ENCODE assay signal across 1 cellular context in the genomic region with DNA sequence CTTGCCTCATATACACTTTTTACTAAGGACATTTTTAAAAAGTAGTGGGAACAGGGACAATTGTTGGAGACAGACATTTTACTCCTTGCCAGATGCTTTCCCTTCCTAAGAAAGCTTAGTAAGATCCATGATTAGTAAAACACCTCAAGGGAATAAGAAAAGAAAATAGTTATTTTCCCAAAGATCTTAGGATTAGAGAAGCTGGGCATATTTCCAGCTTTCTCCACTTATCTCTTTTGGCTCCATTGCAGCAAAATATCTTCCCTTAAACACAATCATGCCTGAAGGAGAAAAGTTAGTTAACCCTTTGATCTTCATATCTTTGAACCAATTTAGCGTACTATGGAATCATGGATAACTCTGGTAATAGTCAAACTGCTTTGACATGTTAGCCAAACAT.
TF ChIP-seq lines count a peak whose summit lies in the region.

No MANE protein-coding gene starts in this region.

TF ChIP-seq in IMR-90, 13 proteins besides CTCF, POLR2A, EP300 and RAD21 (continued from another document):
- no peak for TF ChIP-seq ELK1 (IDR thresholded peaks at IDR 0.05; ENCODE audit: borderline replicate concordance, low read depth, low read length)
